In genomic region chr14:53710615-53711014, GRCh38 we compare ENCODE assay signal across 25 cellular contexts.
A peak's percentile ranks its signal among the peaks of the same experiment; 100 is the strongest.
DNase-seq lines count a peak whose midpoint lies in the region; ATAC-seq, FAIRE-seq and TF ChIP-seq lines count a peak whose summit lies in the region.
"Had no signal": no experiment of that assay in that cellular context is flagged by ENCODE, and none has a peak within 500 bp of the region (broad histone marks: within the 10 kb centered on the region; RNA-seq: fewer than 3 reads in every experiment).

No MANE protein-coding gene starts in this region.

- FAIRE-seq in H1 (lab: Jason Lieb, UNC) (no peak), urothelium cell line (lab: Jason Lieb, UNC) (no peak)
- FAIRE-seq: GM12878 had no signal

- H3K56ac ChIP-seq in H1 (replicated peaks; ENCODE audit: insufficient read length, low read depth, low read length): no peak overlapping the region

- TF ChIP-seq POLR2A in H1 (IDR thresholded peaks at IDR 0.05; ENCODE audit: control extremely low read depth in 1 of 2, low read depth in 2 of 2, low read length in 2 of 2): no peak

- H3K4me3 ChIP-seq in H1 (ENCODE audit: extremely low read depth in 1 of 4, insufficient read depth in 2 of 4, low read depth in 3 of 4, low read length in 4 of 4): no peak overlapping the region
- H3K4me3 ChIP-seq: GM12878, PC-9, SJCRH30 had no signal

- no peaks in the 10 kb centered on the region for H3K79me2 ChIP-seq in H1 (ENCODE audit: control insufficient read depth in 1 of 2, insufficient read depth in 2 of 2, low read length in 2 of 2)

- no peak overlapping the region for H4K91ac ChIP-seq in H1 (replicated peaks; ENCODE audit: insufficient read length, low read length)

- no peak overlapping the region for H2BK5ac ChIP-seq in H1 (ENCODE audit: low read depth, low read length)

- in situ Hi-C loops in G401 (cut with HindIII; ENCODE audit: low sequenced_read_pairs): no loop called here

- H3K4ac ChIP-seq in H1 (replicated peaks; ENCODE audit: insufficient read length, low read depth, low read length): no peak overlapping the region

- CTCF ChIA-PET in H1 (lab: Charles Lee; ENCODE audit: partially characterized antibody): no interaction called here

- no peak for TF ChIP-seq EP300 in H1 (IDR thresholded peaks at IDR 0.05; ENCODE audit: borderline replicate concordance in 1 of 2, low read depth in 2 of 2, low read length in 2 of 2)

- no peaks in the 10 kb centered on the region for H3K23me2 ChIP-seq in H1 (ENCODE audit: low read depth, low read length)

- POLR2A ChIA-PET in H1 (lab: Charles Lee; ENCODE audit: partially characterized antibody): no interaction called here

- H4K20me1 ChIP-seq in H1 (replicated peaks in 1 of 2; ENCODE audit: control insufficient read depth in 1 of 2, insufficient read depth in 2 of 2, low read length in 2 of 2): no peaks in the 10 kb centered on the region

- H3K4me1 ChIP-seq in H1 (replicated peaks in 1 of 4; ENCODE audit: control insufficient read depth in 3 of 4, insufficient read depth in 4 of 4, low read length in 3 of 4): no peaks in the 10 kb centered on the region; a peak in 2 of 7 replicates

- WGBS in H1 (ENCODE audit: extremely low coverage in 1 of 2, insufficient coverage in 1 of 2, insufficient read length in 1 of 2, insufficient replicate concordance in 2 of 2, low coverage in 1 of 2, low lambda C conversion rate in 2 of 2, missing lambda C conversion rate in 1 of 2), 2 experiments: 88% methylated on average over 4 of the region's 4 CpGs; no CpG with 5 or more reads in 1 of the 2 experiments

- H4K5ac ChIP-seq in H1 (ENCODE audit: insufficient read length, low read depth, low read length): no peak overlapping the region

- H2BK12ac ChIP-seq in H1 (ENCODE audit: low read depth, low read length): no peak overlapping the region; the same call in 1 of the 2 replicates

- H4K8ac ChIP-seq in H1 (ENCODE audit: extremely low read depth, insufficient read depth, low read length): no peak overlapping the region

- no peaks in the 10 kb centered on the region for H3K27me3 ChIP-seq in H1 (replicated peaks in 1 of 4; ENCODE audit: control insufficient read depth in 3 of 4, extremely low read depth in 1 of 4, insufficient read depth in 3 of 4, low read length in 3 of 4)
- H3K27me3 ChIP-seq: SJCRH30 had no signal

- no peak overlapping the region for H2BK120ac ChIP-seq in H1 (replicated peaks; ENCODE audit: low read depth, low read length)

- H2BK15ac ChIP-seq in H1 (ENCODE audit: low read length): 0 out of 2 replicates have a peak overlapping the region, but pooled peaks have one; percentile 20

- no peak for TF ChIP-seq CTCF in H1 (IDR thresholded peaks at IDR 0.05; ENCODE audit: control extremely low read depth in 1 of 3, insufficient read depth in 1 of 3, low read depth in 1 of 3, low read length in 3 of 3)

- no peak for ATAC-seq in GM21576 (IDR thresholded peaks at IDR 0.05; ENCODE audit: unreplicated experiment)
- ATAC-seq: GM12878, Right ventricle myocardium inferior, SK-N-SH treated with all-trans-retinoic acid at 6 μM for 48 hours, T-helper 17 cell had no signal

- H3K36me3 ChIP-seq in H1 (ENCODE audit: control insufficient read depth in 2 of 4, insufficient read depth in 4 of 4, low read length in 3 of 4): no peaks in the 10 kb centered on the region
- H3K36me3 ChIP-seq: SJCRH30 had no signal

- H3K9ac ChIP-seq in H1 (replicated peaks in 1 of 4; ENCODE audit: extremely low read depth in 1 of 4, low read depth in 3 of 4, low read length in 3 of 4): no peak overlapping the region

- no peak overlapping the region for H3K23ac ChIP-seq in H1 (ENCODE audit: insufficient read length)

- H3K14ac ChIP-seq in H1 (ENCODE audit: insufficient read length): no peak overlapping the region

- H2AK5ac ChIP-seq in H1 (ENCODE audit: low read depth, low read length): no peak overlapping the region

- no peaks in the 10 kb centered on the region for H3K9me3 ChIP-seq in H1 (ENCODE audit: insufficient read depth in 2 of 2, low read depth in 1 of 2, low read length in 1 of 2)

- 0 out of 2 replicates have a peak overlapping the region, but pooled peaks have one; percentile 18 for H2AFZ ChIP-seq in H1 (ENCODE audit: low read length)
- H2AFZ ChIP-seq: PC-9 had no signal

- no peak overlapping the region for H2BK20ac ChIP-seq in H1 (ENCODE audit: low read length)

- TF ChIP-seq RAD21 in H1 (IDR thresholded peaks at IDR 0.05 in 1 of 2, conservative IDR thresholded peaks at IDR 0.05 in 1 of 2; ENCODE audit: low read depth in 2 of 2, low read length in 2 of 2): no peak

- DNase-seq in G401 (ENCODE audit: low spot score) (peak; percentile 9), M059J (ENCODE audit: low read depth) (peak; percentile 13), H1 (ENCODE audit: low read depth in 1 of 2, low spot score in 2 of 2) (no peak), urothelium cell line (ENCODE audit: low spot score) (peak; percentile 23), NCI-H1105 treated with DMSO at 0.1 percent for 48 hours (lab: John Stamatoyannopoulos, UW) (no peak), LoVo (ENCODE audit: low spot score) (no peak)
- DNase-seq: DMS153; GDM1; H9; KG1; MV-4-11; NCI-H1105; NCI-H146; NCI-H1930; NCI-H446 treated with DMSO at 0.1 percent for 48 hours; NCI-H526; NCI-H82; NK-92 treated with Interleukin-12 subunit alpha and Interleukin-12 subunit beta, amount 100 ng/mL, for 24 hours; PC-9; SJCRH30; T-helper 17 cell had no signal

- H3K4me2 ChIP-seq in H1 (ENCODE audit: insufficient read depth in 1 of 2, low read depth in 2 of 2, low read length in 2 of 2): no peak overlapping the region
- H3K4me2 ChIP-seq: PC-9 had no signal

- no peak overlapping the region for H3K18ac ChIP-seq in H1 (ENCODE audit: extremely low read depth, low read length)

- H3K27ac ChIP-seq in H1 (ENCODE audit: low read depth, low read length): no peak overlapping the region
- H3K27ac ChIP-seq: PC-9, SJCRH30 had no signal

- H3K79me1 ChIP-seq in H1 (ENCODE audit: low read depth, low read length): no peaks in the 10 kb centered on the region

TF ChIP-seq in H1, 55 proteins besides CTCF, POLR2A, EP300 and RAD21:
- no peak for TF ChIP-seq POU5F1 (IDR thresholded peaks at IDR 0.05; ENCODE audit: low read depth, low read length)
- TF ChIP-seq SP4 (IDR thresholded peaks at IDR 0.05; ENCODE audit: low read length): no peak
- no peak for TF ChIP-seq CBX8 (IDR thresholded peaks at IDR 0.05; ENCODE audit: borderline replicate concordance, low read depth, low read length)
- TF ChIP-seq BCL11A (IDR thresholded peaks at IDR 0.05; ENCODE audit: low read depth in 2 of 2, low read length in 2 of 2): no peak
- TF ChIP-seq SUZ12 (IDR thresholded peaks at IDR 0.05; ENCODE audit: low read length): no peak
- no peak for TF ChIP-seq CHD2 (IDR thresholded peaks at IDR 0.05; ENCODE audit: low read length)
- TF ChIP-seq GABPA (IDR thresholded peaks at IDR 0.05; ENCODE audit: borderline replicate concordance, insufficient read depth, low read length): no peak

Comparison
In these comparisons a context has a peak if more than half of its experiments do, and no peak if none do; other contexts are left out.
1. DNase-seq: peak in G401 (single experiment), M059J (single experiment) and urothelium cell line (single experiment); none in H1 (0 of 2), NCI-H1105 treated with DMSO at 0.1 percent for 48 hours (single experiment) and LoVo (single experiment).